Comparison of ENCODE assay signal across 24 cellular contexts in genomic region chr4:21709031-21709430, GRCh38.
"Had no signal": no experiment of that assay in that cellular context is flagged by ENCODE, and none has a peak within 500 bp of the region (broad histone marks: within the 10 kb centered on the region; RNA-seq: fewer than 3 reads in every experiment).

No MANE protein-coding gene starts in this region.

- H3K4me1 ChIP-seq: left ventricle myocardium inferior, pancreas, prostate gland, spleen, suprapubic skin, tibial artery, uterus had no signal

- H3K27me3 ChIP-seq: pancreas, sigmoid colon, spleen, suprapubic skin, tibial artery, uterus had no signal

- DNase-seq: hypothalamus; immature natural killer cell; kidney; left ventricle myocardium inferior; mesenchymal stem cell; naive thymus-derived CD8-positive, alpha-beta T cell; nucleus accumbens; pancreas; posterior cingulate gyrus; retina; right cardiac atrium; sigmoid colon; small intestine; spleen; stimulated activated CD4-positive, alpha-beta T cell treated with anti-CD3 and anti-CD28 coated beads, Interleukin-4, amount 100 ng/mL, for 24 hours; stimulated activated naive CD4-positive, alpha-beta T cell; tibial artery; trophoblast cell; uterus had no signal

- H3K27ac ChIP-seq: left ventricle myocardium inferior, pancreas, prostate gland, sigmoid colon, spleen, suprapubic skin, thoracic aorta, tibial artery, uterus had no signal

- H3K36me3 ChIP-seq: left ventricle myocardium inferior, pancreas, prostate gland, sigmoid colon, spleen, suprapubic skin, thoracic aorta, tibial artery, uterus had no signal

- ATAC-seq: naive thymus-derived CD8-positive, alpha-beta T cell; pancreas; right cardiac atrium; stimulated activated effector memory CD8-positive, alpha-beta T cell treated with anti-CD3 and anti-CD28 coated beads, Interleukin-12 subunit alpha, Interleukin-12 subunit beta, amount 100 ng/mL, for 72 hours had no signal

- H3K9me3 ChIP-seq: left ventricle myocardium inferior, pancreas, prostate gland, sigmoid colon, spleen, suprapubic skin, thoracic aorta, tibial artery, uterus had no signal

- H3K4me3 ChIP-seq: left ventricle myocardium inferior, lung, pancreas, prostate gland, sigmoid colon, spleen, suprapubic skin, thoracic aorta, tibial artery, uterus had no signal
